Comparison of ENCODE assay signal across 8 cellular contexts in the genomic region with DNA sequence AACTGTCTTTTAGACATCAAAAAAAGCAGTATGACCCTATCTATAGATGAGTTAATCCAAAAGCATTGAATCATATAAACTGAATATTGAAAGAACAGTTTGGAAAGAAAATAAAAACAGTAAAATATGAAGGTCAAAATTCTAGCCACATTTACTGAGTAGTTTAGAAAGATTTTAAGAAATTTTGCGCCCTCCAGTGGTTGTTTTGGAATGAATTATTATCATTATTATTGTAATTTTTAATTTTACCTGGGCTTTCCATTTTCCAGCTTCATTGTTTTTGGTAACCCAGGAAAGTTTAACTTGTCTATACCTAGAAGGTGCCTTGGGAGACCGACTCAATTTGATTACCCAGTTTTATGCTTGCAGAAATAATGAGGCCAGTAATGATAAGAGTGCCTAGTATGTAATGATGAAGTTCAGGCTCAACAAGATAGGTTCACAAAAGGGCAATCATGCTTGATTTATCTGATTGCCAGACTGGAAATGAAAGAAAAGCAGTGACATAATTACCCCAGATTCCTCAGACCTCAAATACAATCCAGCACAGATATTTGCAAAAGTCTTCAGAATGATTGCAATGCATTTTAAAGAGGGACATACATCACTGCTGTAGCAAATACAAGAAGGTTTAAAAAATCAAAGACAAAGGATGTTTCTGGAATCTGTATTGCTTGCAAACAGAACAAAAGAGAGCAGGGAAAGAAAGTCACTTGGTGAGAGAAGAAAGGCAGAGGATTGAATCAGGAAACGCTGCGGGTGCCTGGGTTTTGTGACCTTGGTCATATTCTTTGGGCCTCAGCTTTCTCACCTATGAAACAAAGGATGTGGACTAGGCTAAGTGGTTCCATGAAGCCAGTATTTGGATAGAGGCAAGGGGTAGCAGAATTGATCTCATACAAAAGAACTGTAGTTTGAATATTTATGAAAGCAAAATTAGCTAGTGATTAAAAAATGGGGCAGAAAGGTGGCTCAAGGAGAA.
DNase-seq lines count a peak whose midpoint lies in the region; TF ChIP-seq lines count a peak whose summit lies in the region.

No MANE protein-coding gene starts in this region.

- no peak for TF ChIP-seq CTCF in ovary (IDR thresholded peaks at IDR 0.05)

- H3K27me3 ChIP-seq in ovary (no peaks in the 10 kb centered on the region), MG63 (no peaks in the 10 kb centered on the region)

- 70 to 75% (median 72%) methylated on average over 4 of the region's 4 CpGs for WGBS in ovary, 3 donors

- DNase-seq in NCI-H2171 treated with DMSO at 0.1 percent for 48 hours (lab: John Stamatoyannopoulos, UW) (peak; percentile 62), NCI-H2171 (lab: John Stamatoyannopoulos, UW) (no peak), NCI-H2107 treated with DMSO at 0.1 percent for 48 hours (lab: John Stamatoyannopoulos, UW; ENCODE audit: unreplicated experiment) (peak; percentile 20), dedifferentiated amniotic fluid mesenchymal stem cell (ENCODE audit: extremely low spot score) (peak; percentile 56), retina (peak; percentile 76), ovary (no peak), MG63 (no peak), NOMO-1 treated with dmso at 0.1 percent for 144 hours (lab: John Stamatoyannopoulos, UW; ENCODE audit: unreplicated experiment) (no peak)

- intact Hi-C loops in ovary (cut with DNase I): no loop called here

- no peaks in the 10 kb centered on the region for H3K9me3 ChIP-seq in ovary
- no peaks in the 10 kb centered on the region for H3K9me3 ChIP-seq in MG63

- no peak overlapping the region for H3K4me3 ChIP-seq in ovary
- no peak overlapping the region for H3K4me3 ChIP-seq in MG63

- no peak for TF ChIP-seq EP300 in ovary (IDR thresholded peaks at IDR 0.05)

- no peaks in the 10 kb centered on the region for H3K4me1 ChIP-seq in ovary (ENCODE audit: insufficient read depth)

- H3K36me3 ChIP-seq in ovary (no peaks in the 10 kb centered on the region), MG63 (no peaks in the 10 kb centered on the region)

- H3K27ac ChIP-seq in ovary: no peak overlapping the region

- TF ChIP-seq POLR2A in ovary (IDR thresholded peaks at IDR 0.05): no peak

Comparison
In these comparisons a context has a peak if more than half of its experiments do, and no peak if none do; other contexts are left out.
1. DNase-seq: peak in NCI-H2171 treated with DMSO at 0.1 percent for 48 hours (single experiment), NCI-H2107 treated with DMSO at 0.1 percent for 48 hours (single experiment), dedifferentiated amniotic fluid mesenchymal stem cell (single experiment) and retina (single experiment); none in NCI-H2171 (single experiment), ovary (0 of 5), MG63 (single experiment) and NOMO-1 treated with dmso at 0.1 percent for 144 hours (single experiment).